Comparison of ENCODE assay signal across 8 cellular contexts in the genomic region with DNA sequence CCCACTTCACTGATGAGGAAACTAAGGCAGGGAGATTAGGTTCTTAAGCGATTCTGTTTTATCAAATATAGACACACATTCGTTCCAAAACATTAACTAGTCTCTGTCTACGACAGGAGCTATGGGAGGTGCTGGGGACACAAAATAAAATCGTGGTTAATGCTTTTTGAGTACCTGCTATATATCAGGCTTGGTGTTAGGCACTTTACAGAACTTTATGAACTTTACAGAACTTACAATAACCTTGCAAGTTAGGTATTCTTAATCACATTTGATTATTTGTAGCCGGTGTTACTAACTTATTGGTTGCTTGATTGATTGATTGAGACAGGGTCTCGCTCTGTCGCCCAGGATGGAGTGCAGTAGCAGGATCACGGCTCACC. TPM values are rescaled to one million over a fixed set of nuclear protein-coding genes. Genes with fewer than 3 reads are reported as not detected.
DNase-seq lines count a peak whose midpoint lies in the region; ATAC-seq and TF ChIP-seq lines count a peak whose summit lies in the region.

No MANE protein-coding gene starts in this region.

- ATAC-seq in WTC11 (no peak), GM19463 (IDR thresholded peaks at IDR 0.05; ENCODE audit: unreplicated experiment) (no peak)
- no peak for ATAC-seq in stimulated activated memory B cell treated with anti-CD40 and anti-IgM and Interleukin-4, amounts not matched to agents 10 μg/mL and 1 μg/mL and 100 μg/mL, for 72 hours

- H3K4me1 Mint-ChIP-seq in WTC11, result peaks cover 17% of the 10 kb centered on the region
- H3K4me1 Mint-ChIP-seq in glutamatergic neuron (ENCODE audit: low read depth, unreplicated experiment), result peaks cover 19% of the 10 kb centered on the region
- peaks cover 23% of the 10 kb centered on the region for H3K4me1 Mint-ChIP-seq in stimulated activated memory B cell treated with anti-CD40 and anti-IgM and Interleukin-4, amounts not matched to agents 10 μg/mL and 1 μg/mL and 100 μg/mL, for 72 hours

- TF ChIP-seq CTCF in WTC11 (IDR thresholded peaks at IDR 0.05), result no peak
- no peak for TF ChIP-seq CTCF in glutamatergic neuron (IDR thresholded peaks at IDR 0.05; ENCODE audit: partially characterized antibody, unreplicated experiment)

- CTCF ChIA-PET in WTC11 (lab: Charles Lee), result interaction anchor here (2.1 to 3.8 kb wide), 3 partner anchors 40 to 145 kb away, joined by 17 to 50 read pairs (median 45); partner anchors contain the start of gene CNEP1R1

- H3K4me3 Mint-ChIP-seq in WTC11 (peak overlapping the region; percentile 77), glutamatergic neuron (ENCODE audit: unreplicated experiment) (peak overlapping the region; percentile 79)
- H3K4me3 Mint-ChIP-seq in stimulated activated memory B cell treated with anti-CD40 and anti-IgM and Interleukin-4, amounts not matched to agents 10 μg/mL and 1 μg/mL and 100 μg/mL, for 72 hours, result peak overlapping the region; percentile 92

- H3K36me3 Mint-ChIP-seq in WTC11 (peaks cover 11% of the 10 kb centered on the region; the same call in 1 of the 2 replicates), glutamatergic neuron (ENCODE audit: unreplicated experiment) (no peaks in the 10 kb centered on the region)
- H3K36me3 Mint-ChIP-seq in stimulated activated memory B cell treated with anti-CD40 and anti-IgM and Interleukin-4, amounts not matched to agents 10 μg/mL and 1 μg/mL and 100 μg/mL, for 72 hours, result peaks cover 11% of the 10 kb centered on the region

- no peak overlapping the region for H3K27ac Mint-ChIP-seq in WTC11
- H3K27ac Mint-ChIP-seq in glutamatergic neuron (ENCODE audit: unreplicated experiment), result peak overlapping the region; percentile 91
- peak overlapping the region; percentile 93 for H3K27ac Mint-ChIP-seq in stimulated activated memory B cell treated with anti-CD40 and anti-IgM and Interleukin-4, amounts not matched to agents 10 μg/mL and 1 μg/mL and 100 μg/mL, for 72 hours

- no peaks in the 10 kb centered on the region for H3K9me3 Mint-ChIP-seq in WTC11
- H3K9me3 Mint-ChIP-seq in glutamatergic neuron (ENCODE audit: unreplicated experiment), result peaks cover 10% of the 10 kb centered on the region
- H3K9me3 Mint-ChIP-seq in stimulated activated memory B cell treated with anti-CD40 and anti-IgM and Interleukin-4, amounts not matched to agents 10 μg/mL and 1 μg/mL and 100 μg/mL, for 72 hours, result no peaks in the 10 kb centered on the region

- POLR2A ChIA-PET in WTC11 (lab: Charles Lee), result no interaction called here

- H3K27me3 Mint-ChIP-seq in WTC11 (ENCODE audit: low read depth), result no peaks in the 10 kb centered on the region; the same call in 1 of the 2 replicates
- peaks cover 9% of the 10 kb centered on the region for H3K27me3 Mint-ChIP-seq in glutamatergic neuron (ENCODE audit: unreplicated experiment)
- no peaks in the 10 kb centered on the region for H3K27me3 Mint-ChIP-seq in stimulated activated memory B cell treated with anti-CD40 and anti-IgM and Interleukin-4, amounts not matched to agents 10 μg/mL and 1 μg/mL and 100 μg/mL, for 72 hours

- peak; percentile 28 for DNase-seq in DMS 273 (lab: John Stamatoyannopoulos, UW; ENCODE audit: unreplicated experiment)
- DNase-seq in DMS 273 treated with DMSO at 0.1 percent for 48 hours (lab: John Stamatoyannopoulos, UW), result no peak
- DNase-seq in WTC11 (ENCODE audit: low spot score), result no peak
- DNase-seq in glutamatergic neuron, result no peak
- no peak for DNase-seq in NCI-H2107 treated with DMSO at 0.1 percent for 48 hours (lab: John Stamatoyannopoulos, UW; ENCODE audit: unreplicated experiment)
- no peak for DNase-seq in activated CD4-positive, CD25-positive, alpha-beta regulatory T cell (lab: John Stamatoyannopoulos, UW)

TF ChIP-seq in WTC11, 78 proteins besides CTCF, POLR2A, EP300 and RAD21:
- no peak for TF ChIP-seq EMX1 (CRISPR knock-in tag; IDR thresholded peaks at IDR 0.05)
- TF ChIP-seq TCF7 (CRISPR knock-in tag; IDR thresholded peaks at IDR 0.05; ENCODE audit: low read depth), result no peak
TF ChIP-seq in WTC11: peak in this region for 0.

RNA-seq across cellular contexts. Expression of gene HEATR3, which starts 0.5 kb away (rescaled TPM):
- total RNA-seq in WTC11 (2021) (27.8 to 28.1 TPM (median 28.0 TPM) in 3 replicates), glutamatergic neuron (ENCODE audit: unreplicated experiment) (27.9 TPM)

RNA-seq across cellular contexts. Expression of gene CNEP1R1, which starts 40.2 kb away (rescaled TPM):
- total RNA-seq in WTC11 (2021) (13.2 to 13.8 TPM (median 13.7 TPM) in 3 replicates), glutamatergic neuron (ENCODE audit: unreplicated experiment) (15.0 TPM)
